Comparison of ENCODE assay signal across 8 cellular contexts in the genomic region with DNA sequence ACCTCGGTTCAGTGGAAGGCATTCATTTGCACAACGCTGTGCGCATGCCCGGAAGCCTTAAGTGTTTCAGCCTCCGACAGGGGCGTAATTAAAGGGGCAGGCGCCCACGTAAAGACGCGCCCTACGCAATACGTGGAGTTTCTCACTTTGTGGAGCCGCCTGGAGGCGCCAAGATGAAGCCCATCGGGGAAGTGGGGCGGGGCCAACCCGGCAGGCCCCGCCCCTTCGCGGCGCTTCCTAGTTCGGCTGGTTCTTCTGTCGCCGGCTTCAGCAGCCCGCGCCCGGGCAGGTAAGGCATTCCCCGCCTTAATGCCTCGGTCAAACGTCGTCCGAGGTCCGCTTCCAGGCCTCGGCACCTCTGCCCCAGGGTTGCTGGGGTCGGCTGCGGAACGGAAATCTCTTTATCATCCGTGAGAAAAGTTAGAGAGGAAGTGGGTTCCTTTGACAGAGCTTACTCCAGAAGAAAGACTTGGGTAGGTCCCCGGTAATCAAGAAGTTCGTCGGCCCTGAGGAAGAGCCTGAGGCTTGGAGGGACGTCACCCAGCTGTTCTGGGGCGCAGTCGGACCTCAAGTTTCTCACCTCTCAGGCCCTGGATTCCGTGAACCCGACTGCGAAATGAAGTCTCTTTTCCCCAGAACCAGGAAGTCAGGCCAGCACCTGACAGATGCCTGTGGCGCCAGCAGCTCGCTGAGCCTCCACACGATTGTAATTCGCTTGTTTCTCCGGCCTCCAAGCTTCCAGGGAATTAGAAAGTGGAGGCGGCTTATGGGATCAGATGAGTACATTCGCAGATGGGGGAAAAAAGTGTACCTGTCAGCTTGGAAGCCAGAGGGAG. TPM values are rescaled to one million over a fixed set of nuclear protein-coding genes. Genes with fewer than 3 reads are reported as not detected.
DNase-seq lines count a peak whose midpoint lies in the region; ATAC-seq and TF ChIP-seq lines count a peak whose summit lies in the region.

A gene (plus strand): TSS at position 224 of the 836 bp plus-strand sequence. CDS start 9,161 bp downstream, outside the sequence.
A gene with protein sequence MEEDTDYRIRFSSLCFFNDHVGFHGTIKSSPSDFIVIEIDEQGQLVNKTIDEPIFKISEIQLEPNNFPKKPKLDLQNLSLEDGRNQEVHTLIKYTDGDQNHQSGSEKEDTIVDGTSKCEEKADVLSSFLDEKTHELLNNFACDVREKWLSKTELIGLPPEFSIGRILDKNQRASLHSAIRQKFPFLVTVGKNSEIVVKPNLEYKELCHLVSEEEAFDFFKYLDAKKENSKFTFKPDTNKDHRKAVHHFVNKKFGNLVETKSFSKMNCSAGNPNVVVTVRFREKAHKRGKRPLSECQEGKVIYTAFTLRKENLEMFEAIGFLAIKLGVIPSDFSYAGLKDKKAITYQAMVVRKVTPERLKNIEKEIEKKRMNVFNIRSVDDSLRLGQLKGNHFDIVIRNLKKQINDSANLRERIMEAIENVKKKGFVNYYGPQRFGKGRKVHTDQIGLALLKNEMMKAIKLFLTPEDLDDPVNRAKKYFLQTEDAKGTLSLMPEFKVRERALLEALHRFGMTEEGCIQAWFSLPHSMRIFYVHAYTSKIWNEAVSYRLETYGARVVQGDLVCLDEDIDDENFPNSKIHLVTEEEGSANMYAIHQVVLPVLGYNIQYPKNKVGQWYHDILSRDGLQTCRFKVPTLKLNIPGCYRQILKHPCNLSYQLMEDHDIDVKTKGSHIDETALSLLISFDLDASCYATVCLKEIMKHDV (minus strand): TSS at position 63 of the 836 bp plus-strand sequence. CDS start 3,545 bp downstream, outside the sequence.

- H3K4me3 ChIP-seq in left ventricle myocardium inferior: peak within 1 kb of the TSS; percentile 75
- H3K4me3 ChIP-seq in prostate gland: peak within 1 kb of the TSS; percentile 62 to 77
- peak within 1 kb of the TSS; percentile 63 for H3K4me3 ChIP-seq in urinary bladder (ENCODE audit: low read depth, low read length)

- intact Hi-C loops in left ventricle myocardium inferior (cut with micrococcal nuclease): no loop called here
- intact Hi-C loops in prostate gland (cut with DNase I): loop anchor here (5.0 kb wide), 1 partner anchor 48 kb away; a partner anchor contains a TSS

- peaks cover 53% of the 10 kb centered on the region for H3K4me1 Mint-ChIP-seq in T-helper 17 cell

- TF ChIP-seq CTCF in GM13977 (IDR thresholded peaks at IDR 0.05; ENCODE audit: extremely low read depth, insufficient read depth, missing control alignments): peak; percentile 54
- peak; percentile 55 for TF ChIP-seq CTCF in left ventricle myocardium inferior (IDR thresholded peaks at IDR 0.05; ENCODE audit: borderline replicate concordance)
- TF ChIP-seq CTCF in prostate gland (IDR thresholded peaks at IDR 0.05): peak in 3 of 4 experiments; percentile 39 to 76 (median 53)

- TF ChIP-seq POLR2A in prostate gland (IDR thresholded peaks at IDR 0.05): peak; percentile 65

- H3K27ac ChIP-seq in left ventricle myocardium inferior (replicated peaks) (peak within 1 kb of the TSS; percentile 84), prostate gland (peak within 1 kb of the TSS; percentile 85 to 87), urinary bladder (ENCODE audit: low read depth) (peak within 1 kb of the TSS; percentile 72)

- no peaks in the 10 kb centered on the region for H3K27me3 Mint-ChIP-seq in T-helper 17 cell

- peak within 1 kb of the TSS; percentile 98 for H3K27ac Mint-ChIP-seq in T-helper 17 cell

- peaks cover 8% of the 10 kb centered on the region for H3K36me3 ChIP-seq in left ventricle myocardium inferior
- no peaks in the 10 kb centered on the region for H3K36me3 ChIP-seq in prostate gland
- H3K36me3 ChIP-seq in urinary bladder (ENCODE audit: insufficient read depth): no peaks in the 10 kb centered on the region

- DNase-seq in GM13977 (ENCODE audit: low spot score) (peak; percentile 92), NCI-H146 treated with DMSO at 0.1 percent for 48 hours (lab: John Stamatoyannopoulos, UW; ENCODE audit: unreplicated experiment) (peak; percentile 95), T-helper 17 cell (peak; percentile 90 to 94 (median 91)), amygdala (lab: John Stamatoyannopoulos, UW) (peak in 55 of 56 donors; percentile 51 to 97 (median 90)), left ventricle myocardium inferior (peak; percentile 93), prostate gland (ENCODE audit: low spot score) (peak; percentile 96)

- in situ Hi-C loops in GM13977 (cut with MboI; ENCODE audit: low pct_unique_long_range_greater_than_20kb, low sequenced_read_pairs, unreplicated experiment): no loop called here

- H3K9me3 ChIP-seq in T-helper 17 cell (ENCODE audit: control insufficient read depth, low read length, poor library complexity, severe bottlenecking) (no peaks in the 10 kb centered on the region), left ventricle myocardium inferior (replicated peaks) (no peaks in the 10 kb centered on the region), prostate gland (no peaks in the 10 kb centered on the region)

- WGBS in prostate gland: under 1% methylated on average over 54 of the region's 54 CpGs
- WGBS in urinary bladder: under 1% methylated on average over 54 of the region's 54 CpGs

- H3K27me3 ChIP-seq in left ventricle myocardium inferior (ENCODE audit: low read depth): no peaks in the 10 kb centered on the region
- H3K27me3 ChIP-seq in prostate gland (replicated peaks; ENCODE audit: insufficient read depth): no peaks in the 10 kb centered on the region

- H3K4me3 Mint-ChIP-seq in T-helper 17 cell: peak within 1 kb of the TSS; percentile 97

- ATAC-seq in HG02884 (IDR thresholded peaks at IDR 0.05; ENCODE audit: unreplicated experiment) (peak; percentile 91), T-helper 17 cell (peak; percentile 96)

- peaks cover 15% of the 10 kb centered on the region for H3K36me3 Mint-ChIP-seq in T-helper 17 cell (ENCODE audit: low read depth)

- peaks cover 44% of the 10 kb centered on the region for H3K4me1 ChIP-seq in left ventricle myocardium inferior
- H3K4me1 ChIP-seq in prostate gland (replicated peaks): peaks cover 5% of the 10 kb centered on the region
- H3K4me1 ChIP-seq in urinary bladder (ENCODE audit: insufficient read depth): no peaks in the 10 kb centered on the region

RNA-seq across cellular contexts. Expression of the first gene that starts in this region (rescaled TPM):
- total RNA-seq in T-helper 17 cell (10 to 100 TPM; 44.5 to 53.6 TPM), left ventricle myocardium inferior (4.4 TPM), prostate gland (10 to 100 TPM; 11.5 to 25.3 TPM), urinary bladder (33.1 TPM)
- 14.0 TPM for polyA plus RNA-seq in urinary bladder

RNA-seq across cellular contexts. Expression of the second gene that starts in this region (rescaled TPM):
- total RNA-seq in T-helper 17 cell (10 to 100 TPM; 10.7 to 16.8 TPM), left ventricle myocardium inferior (4.3 TPM), prostate gland (10 to 100 TPM in 1 of 2 donors, 1 to 10 TPM in 1; 9.7 to 12.7 TPM), urinary bladder (41.2 TPM)
- 2.6 TPM for polyA plus RNA-seq in urinary bladder

Comparison
In these comparisons a context has a peak if more than half of its experiments do, and no peak if none do; other contexts are left out.
1. Peak in every context shown above with its lines: DNase-seq, ATAC-seq, H3K4me3 ChIP-seq and H3K27ac ChIP-seq.